Comparison of ENCODE assay signal across 1 cellular context in the genomic region with DNA sequence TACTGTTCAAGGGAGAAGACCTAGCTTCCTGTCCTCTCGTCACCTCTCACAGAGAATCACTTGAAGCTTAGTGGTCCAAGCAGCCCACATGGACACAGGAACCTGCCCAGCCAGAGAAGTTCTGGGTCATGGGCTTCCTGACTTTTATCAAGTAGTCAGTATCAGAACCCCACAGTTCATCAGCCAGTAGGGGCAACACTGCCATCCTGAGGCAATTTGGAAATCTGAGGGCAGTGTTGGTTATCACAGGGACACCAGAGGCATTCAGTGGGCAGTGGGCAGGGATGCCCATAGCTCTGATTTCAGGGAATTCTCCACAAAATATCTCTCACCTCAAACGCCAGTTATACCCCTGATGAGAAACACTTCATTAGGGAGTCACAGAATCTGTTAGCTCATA.
TF ChIP-seq lines count a peak whose summit lies in the region.

No MANE protein-coding gene starts in this region.

TF ChIP-seq in HCT116, 20 proteins besides CTCF, POLR2A, EP300 and RAD21 (continued from another document):
- TF ChIP-seq, protein P1, sequence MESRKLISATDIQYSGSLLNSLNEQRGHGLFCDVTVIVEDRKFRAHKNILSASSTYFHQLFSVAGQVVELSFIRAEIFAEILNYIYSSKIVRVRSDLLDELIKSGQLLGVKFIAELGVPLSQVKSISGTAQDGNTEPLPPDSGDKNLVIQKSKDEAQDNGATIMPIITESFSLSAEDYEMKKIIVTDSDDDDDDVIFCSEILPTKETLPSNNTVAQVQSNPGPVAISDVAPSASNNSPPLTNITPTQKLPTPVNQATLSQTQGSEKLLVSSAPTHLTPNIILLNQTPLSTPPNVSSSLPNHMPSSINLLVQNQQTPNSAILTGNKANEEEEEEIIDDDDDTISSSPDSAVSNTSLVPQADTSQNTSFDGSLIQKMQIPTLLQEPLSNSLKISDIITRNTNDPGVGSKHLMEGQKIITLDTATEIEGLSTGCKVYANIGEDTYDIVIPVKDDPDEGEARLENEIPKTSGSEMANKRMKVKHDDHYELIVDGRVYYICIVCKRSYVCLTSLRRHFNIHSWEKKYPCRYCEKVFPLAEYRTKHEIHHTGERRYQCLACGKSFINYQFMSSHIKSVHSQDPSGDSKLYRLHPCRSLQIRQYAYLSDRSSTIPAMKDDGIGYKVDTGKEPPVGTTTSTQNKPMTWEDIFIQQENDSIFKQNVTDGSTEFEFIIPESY (IDR thresholded peaks at IDR 0.05; ENCODE audit: extremely low read depth, insufficient replicate concordance, low read length), result no peak
